Comparison of ENCODE assay signal across 10 cellular contexts in genomic region chr4:41505161-41505653, GRCh38. TPM values are rescaled to one million over a fixed set of nuclear protein-coding genes. Genes with fewer than 3 reads are reported as not detected.
DNase-seq lines count a peak whose midpoint lies in the region; TF ChIP-seq lines count a peak whose summit lies in the region.
"Had no signal": no experiment of that assay in that cellular context is flagged by ENCODE, and none has a peak within 500 bp of the region (broad histone marks: within the 10 kb centered on the region; RNA-seq: fewer than 3 reads in every experiment).

No MANE protein-coding gene starts in this region.

- no peak for TF ChIP-seq CTCF in BE2C (IDR thresholded peaks at IDR 0.05; ENCODE audit: low read depth, low read length)
- no peak for TF ChIP-seq CTCF in astrocyte of the spinal cord (IDR thresholded peaks at IDR 0.05; ENCODE audit: low read depth, low read length)

- peaks cover 0 to 9% (median 5%) of the 10 kb centered on the region in 5 donors for H3K9me3 Mint-ChIP-seq in CD8-positive, alpha-beta memory T cell

- no peak overlapping the region for H3K4me3 Mint-ChIP-seq in CD8-positive, alpha-beta memory T cell
- H3K4me3 Mint-ChIP-seq: naive thymus-derived CD4-positive, alpha-beta T cell had no signal

- H3K4me1 Mint-ChIP-seq in CD8-positive, alpha-beta memory T cell = no peaks in the 10 kb centered on the region

- POLR2A ChIA-PET in CD8-positive, alpha-beta memory T cell (lab: Charles Lee) = no interaction called here

- DNase-seq in BE2C = peak; percentile 68
- peak; percentile 36 for DNase-seq in NCI-H1105 (lab: John Stamatoyannopoulos, UW)
- peak; percentile 32 for DNase-seq in astrocyte of the spinal cord (ENCODE audit: low read depth, low spot score)
- peak; percentile 90 for DNase-seq in medulla oblongata (ENCODE audit: extremely low spot score)
- no peak for DNase-seq in effector CD4-positive, alpha-beta T cell
- no peak for DNase-seq in CD8-positive, alpha-beta memory T cell
- no peak for DNase-seq in activated CD4-positive, alpha-beta T cell treated with anti-CD3 and anti-CD28 coated beads, Interleukin-2, amount 50 U/mL, for 48 hours
- DNase-seq in dedifferentiated amniotic fluid mesenchymal stem cell (ENCODE audit: extremely low spot score) = no peak
- DNase-seq: effector memory CD4-positive, alpha-beta T cell; naive thymus-derived CD4-positive, alpha-beta T cell had no signal

- in situ Hi-C loops in astrocyte of the spinal cord (cut with HindIII; ENCODE audit: low sequenced_read_pairs) = no loop called here

- H3K36me3 ChIP-seq in BE2C = peaks cover 30% of the 10 kb centered on the region
- H3K36me3 ChIP-seq in CD8-positive, alpha-beta memory T cell (ENCODE audit: insufficient read depth, low read length) = no peaks in the 10 kb centered on the region

- H3K9me3 ChIP-seq in BE2C = no peaks in the 10 kb centered on the region
- H3K9me3 ChIP-seq in CD8-positive, alpha-beta memory T cell (ENCODE audit: low read length) = no peaks in the 10 kb centered on the region

- H3K4me1 ChIP-seq in BE2C = peaks cover 34% of the 10 kb centered on the region
- no peaks in the 10 kb centered on the region for H3K4me1 ChIP-seq in CD8-positive, alpha-beta memory T cell (ENCODE audit: insufficient read depth, low read length)

- no peak overlapping the region for H3K27ac Mint-ChIP-seq in CD8-positive, alpha-beta memory T cell
- H3K27ac Mint-ChIP-seq: naive thymus-derived CD4-positive, alpha-beta T cell had no signal

- H3K36me3 Mint-ChIP-seq in CD8-positive, alpha-beta memory T cell = no peaks in the 10 kb centered on the region
- H3K36me3 Mint-ChIP-seq: naive thymus-derived CD4-positive, alpha-beta T cell had no signal

- H3K27ac ChIP-seq in CD8-positive, alpha-beta memory T cell (ENCODE audit: low read depth, low read length) = no peak overlapping the region

- no peak overlapping the region for H3K4me3 ChIP-seq in BE2C (ENCODE audit: low read depth, low read length)
- H3K4me3 ChIP-seq in astrocyte of the spinal cord (ENCODE audit: low read depth, low read length) = no peak overlapping the region
- H3K4me3 ChIP-seq in CD8-positive, alpha-beta memory T cell (ENCODE audit: low read length) = no peak overlapping the region

- no peaks in the 10 kb centered on the region for H3K27me3 Mint-ChIP-seq in CD8-positive, alpha-beta memory T cell

- no peaks in the 10 kb centered on the region for H3K27me3 ChIP-seq in BE2C
- no peaks in the 10 kb centered on the region for H3K27me3 ChIP-seq in CD8-positive, alpha-beta memory T cell (ENCODE audit: insufficient read depth, low read length, poor library complexity, severe bottlenecking)

- CTCF ChIA-PET in CD8-positive, alpha-beta memory T cell (lab: Charles Lee) = no interaction called here

RNA-seq across cellular contexts. Expression of gene LIMCH1, which starts 32.8 kb away (rescaled TPM):
- polyA plus RNA-seq in BE2C (2012; ENCODE audit: insufficient read depth, insufficient read length, low read depth) = 55.0 TPM
- total RNA-seq in CD8-positive, alpha-beta memory T cell = not detected
- not detected for polyA plus RNA-seq in CD8-positive, alpha-beta memory T cell
- polyA plus RNA-seq: naive thymus-derived CD4-positive, alpha-beta T cell had no signal

Comparison
In these comparisons a context has a peak if more than half of its experiments do, and no peak if none do; other contexts are left out.
1. DNase-seq: peak in BE2C (single experiment), NCI-H1105 (single experiment), astrocyte of the spinal cord (single experiment) and medulla oblongata (single experiment); none in effector CD4-positive, alpha-beta T cell (single experiment), CD8-positive, alpha-beta memory T cell (0 of 5), activated CD4-positive, alpha-beta T cell treated with anti-CD3 and anti-CD28 coated beads, Interleukin-2, amount 50 U/mL, for 48 hours (0 of 2) and dedifferentiated amniotic fluid mesenchymal stem cell (single experiment).